Comparison of ENCODE assay signal across 8 cellular contexts in genomic region chr11:129881570-129882170, GRCh38. TPM values are rescaled to one million over a fixed set of nuclear protein-coding genes. Genes with fewer than 3 reads are reported as not detected.
A peak's percentile ranks its signal among the peaks of the same experiment; 100 is the strongest.
DNase-seq lines count a peak whose midpoint lies in the region; ATAC-seq, FAIRE-seq and TF ChIP-seq lines count a peak whose summit lies in the region.

No MANE protein-coding gene starts in this region.

- TF ChIP-seq CTCF in AG09319 (IDR thresholded peaks at IDR 0.05; ENCODE audit: low read depth, low read length), result peak; percentile 53
- TF ChIP-seq CTCF in endothelial cell (IDR thresholded peaks at IDR 0.05; ENCODE audit: unreplicated experiment), result peak; percentile 73

- TF ChIP-seq POLR2A in GM12892 (IDR thresholded peaks at IDR 0.05; ENCODE audit: low read depth, low read length), result no peak

- H3K27ac Mint-ChIP-seq in endothelial cell (ENCODE audit: unreplicated experiment), result no peak overlapping the region

- H3K9me3 Mint-ChIP-seq in endothelial cell (ENCODE audit: unreplicated experiment), result no peaks in the 10 kb centered on the region

- ATAC-seq in GM18511 (IDR thresholded peaks at IDR 0.05; ENCODE audit: unreplicated experiment), result no peak
- no peak for ATAC-seq in GM19324 (IDR thresholded peaks at IDR 0.05; ENCODE audit: low FRiP score, unreplicated experiment)

- DNase-seq in AG09319 (ENCODE audit: extremely low read depth, low read depth), result no peak
- DNase-seq in GM12892 (ENCODE audit: insufficient read length), result peak; percentile 27
- DNase-seq in HuH-7 (ENCODE audit: low spot score), result peak; percentile 66
- peak; percentile 68 for DNase-seq in activated CD4-positive, alpha-beta T cell treated with anti-CD3 and anti-CD28 coated beads for 48 hours
- DNase-seq in endothelial cell (ENCODE audit: low spot score), result peak; percentile 70
- DNase-seq in retina, result peak; percentile 8

- no peaks in the 10 kb centered on the region for H3K4me1 Mint-ChIP-seq in endothelial cell (ENCODE audit: unreplicated experiment)

- H3K36me3 Mint-ChIP-seq in endothelial cell (ENCODE audit: low read depth, unreplicated experiment), result peaks cover 67% of the 10 kb centered on the region

- no peak overlapping the region for H3K4me3 Mint-ChIP-seq in endothelial cell (ENCODE audit: unreplicated experiment)

- peak; percentile 79 for FAIRE-seq in GM12892 (lab: Jason Lieb, UNC)

- H3K27me3 Mint-ChIP-seq in endothelial cell (ENCODE audit: unreplicated experiment), result peaks cover 4% of the 10 kb centered on the region

RNA-seq across cellular contexts. Expression of gene NFRKB, which starts 13.7 kb away (rescaled TPM):
- 11.6 TPM for polyA plus RNA-seq in GM12892 (2012; ENCODE audit: missing spikeins)
- 31.7 TPM for total RNA-seq in endothelial cell (ENCODE audit: unreplicated experiment)
